22 cellular contexts compared by ENCODE assay signal in the genomic region with DNA sequence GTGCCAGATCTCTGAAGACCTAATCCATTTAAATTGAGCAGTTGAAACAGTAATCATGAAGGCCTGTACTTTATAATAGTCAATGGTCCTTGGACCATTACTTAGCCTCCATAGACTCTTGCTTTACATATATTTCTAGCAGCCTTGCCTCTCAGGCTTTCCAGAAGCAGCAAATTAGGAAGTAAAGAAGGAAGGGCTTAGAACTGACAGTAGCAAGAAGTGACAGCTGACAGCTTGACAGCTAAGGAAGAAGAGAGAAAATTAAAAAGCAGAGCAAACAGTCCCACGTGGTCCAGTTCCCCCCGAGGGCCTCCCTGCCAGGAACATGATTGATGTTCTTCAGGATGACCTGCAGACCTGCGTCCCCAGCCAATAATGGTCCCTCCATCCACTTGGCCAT.
"Had no signal": no experiment of that assay in that cellular context is flagged by ENCODE, and none has a peak within 500 bp of the region (broad histone marks: within the 10 kb centered on the region; RNA-seq: fewer than 3 reads in every experiment).

No MANE protein-coding gene starts in this region.

- H3K9me3 Mint-ChIP-seq: dendritic cell treated with granulocyte-macrophage colony-stimulating factor and Interleukin-4, amounts not matched to agents 40 ng/mL and 50 ng/mL, for 4 days; effector memory CD8-positive, alpha-beta T cell had no signal

- H3K36me3 Mint-ChIP-seq: immature natural killer cell had no signal

- H3K36me3 ChIP-seq: esophagus muscularis mucosa, gastrocnemius medialis, left ventricle myocardium inferior, lower lobe of right lung, spleen, stomach, thoracic aorta, transverse colon had no signal

- H3K4me1 Mint-ChIP-seq: immature natural killer cell had no signal

- H3K27me3 ChIP-seq: esophagus muscularis mucosa, gastrocnemius medialis, spleen had no signal

- ATAC-seq: effector memory CD8-positive, alpha-beta T cell; gastrocnemius medialis; lower lobe of right lung; sciatic nerve had no signal

- DNase-seq: effector memory CD8-positive, alpha-beta T cell; gastrocnemius medialis; immature natural killer cell; left ventricle myocardium inferior; lower lobe of right lung; mesenchymal stem cell; midbrain; posterior cingulate gyrus; spleen; stimulated activated CD4-positive, alpha-beta T cell treated with anti-CD3 and anti-CD28 coated beads, Interleukin-15, amount 100 ng/mL, for 24 hours; stimulated activated CD4-positive, alpha-beta T cell treated with anti-CD3 and anti-CD28 coated beads, Interleukin-1b, Interleukin-23, amount 100 ng/mL, for 48 hours; stimulated activated CD4-positive, alpha-beta T cell treated with anti-CD3 and anti-CD28 coated beads, Interleukin-4, amount 100 ng/mL, for 24 hours; stimulated activated naive CD4-positive, alpha-beta T cell; stomach; substantia nigra; transverse colon had no signal

- H3K27ac ChIP-seq: epithelial cell of prostate, esophagus muscularis mucosa, gastrocnemius medialis, left ventricle myocardium inferior, lower lobe of right lung, spleen, stomach, thoracic aorta, transverse colon had no signal

- H3K4me3 Mint-ChIP-seq: dendritic cell treated with granulocyte-macrophage colony-stimulating factor and Interleukin-4, amounts not matched to agents 40 ng/mL and 50 ng/mL, for 4 days; effector memory CD8-positive, alpha-beta T cell; immature natural killer cell; nephron had no signal

- H3K27ac Mint-ChIP-seq: dendritic cell treated with granulocyte-macrophage colony-stimulating factor and Interleukin-4, amounts not matched to agents 40 ng/mL and 50 ng/mL, for 4 days; effector memory CD8-positive, alpha-beta T cell; immature natural killer cell; nephron had no signal

- H3K9me3 ChIP-seq: gastrocnemius medialis, lower lobe of right lung, stomach, thoracic aorta, transverse colon had no signal

- H3K4me3 ChIP-seq: esophagus muscularis mucosa, gastrocnemius medialis, left ventricle myocardium inferior, lower lobe of right lung, spleen, stomach, thoracic aorta, transverse colon had no signal
